ENCODE assay signal across 16 cellular contexts in genomic region chr2:53820711-53821110, GRCh38. TPM values are rescaled to one million over a fixed set of nuclear protein-coding genes. Genes with fewer than 3 reads are reported as not detected.
DNase-seq lines count a peak whose midpoint lies in the region; ATAC-seq, FAIRE-seq and TF ChIP-seq lines count a peak whose summit lies in the region.
"Had no signal": no experiment of that assay in that cellular context is flagged by ENCODE, and none has a peak within 500 bp of the region (broad histone marks: within the 10 kb centered on the region; RNA-seq: fewer than 3 reads in every experiment).

No MANE protein-coding gene starts in this region.

- TF ChIP-seq RAD21 in HepG2 (CRISPR knock-in tag; IDR thresholded peaks at IDR 0.05) = no peak

- no peak overlapping the region for H3K4me3 ChIP-seq in HepG2 (replicated peaks in 1 of 3; ENCODE audit: insufficient read depth in 1 of 3, low read depth in 2 of 3, low read length in 3 of 3)
- no peak overlapping the region for H3K4me3 ChIP-seq in right lobe of liver
- H3K4me3 ChIP-seq: BLaER1 treated with 17β-estradiol and CSF1 and Interleukin-3, amounts not matched to agents 10 nM and 100 nM; GM23248 had no signal

- H3K4me1 ChIP-seq in HepG2 (ENCODE audit: insufficient read depth, low read length) (peaks cover 30% of the 10 kb centered on the region), right lobe of liver (peaks cover 0 to 23% (median 6%) of the 10 kb centered on the region in 4 donors)

- BruUV-seq in HepG2 (replicated peaks; lab: Mats Ljungman, UMichigan) = no TSS peak

- H2AFZ ChIP-seq in HepG2 (ENCODE audit: low read length) = no peak overlapping the region
- H2AFZ ChIP-seq: GM23248 had no signal

- no peaks in the 10 kb centered on the region for H3K27me3 ChIP-seq in HepG2 (ENCODE audit: control insufficient read depth in 1 of 2, insufficient read depth in 2 of 2, low read length in 2 of 2)
- H3K27me3 ChIP-seq in right lobe of liver = no peaks in the 10 kb centered on the region
- H3K27me3 ChIP-seq in CD4-positive, alpha-beta T cell (ENCODE audit: control insufficient read depth, insufficient read depth, low read length) = no peaks in the 10 kb centered on the region
- H3K27me3 ChIP-seq: BLaER1 treated with 17β-estradiol and CSF1 and Interleukin-3, amounts not matched to agents 10 nM and 100 nM had no signal

- no peaks in the 10 kb centered on the region for H3K9me3 ChIP-seq in HepG2 (ENCODE audit: low read length)
- H3K9me3 ChIP-seq in right lobe of liver = no peaks in the 10 kb centered on the region
- H3K9me3 ChIP-seq in CD4-positive, alpha-beta T cell (ENCODE audit: control insufficient read depth, low read length) = no peaks in the 10 kb centered on the region
- H3K9me3 ChIP-seq: BLaER1 treated with 17β-estradiol and CSF1 and Interleukin-3, amounts not matched to agents 10 nM and 100 nM had no signal

- no peak for DNase-seq in HepG2 (ENCODE audit: low spot score)
- DNase-seq in right lobe of liver = no peak
- DNase-seq in astrocyte of the hippocampus (ENCODE audit: low read depth, low spot score) = peak; percentile 61
- peak; percentile 4 for DNase-seq in glomerular visceral epithelial cell (ENCODE audit: extremely low spot score)
- no peak for DNase-seq in dedifferentiated amniotic fluid mesenchymal stem cell (ENCODE audit: extremely low spot score)
- no peak for DNase-seq in CD4-positive, alpha-beta T cell
- DNase-seq: ACHN; Calu3; CD4-positive, CD25-positive, alpha-beta regulatory T cell; DMS 273 treated with DMSO at 0.1 percent for 48 hours; GM23248 had no signal

- no peaks in the 10 kb centered on the region for H3K79me2 ChIP-seq in HepG2 (ENCODE audit: insufficient read depth, low read length)

- no peak overlapping the region for H3K9ac ChIP-seq in HepG2 (ENCODE audit: insufficient read depth, low read depth, low read length)
- H3K9ac ChIP-seq: BLaER1 treated with 17β-estradiol and CSF1 and Interleukin-3, amounts not matched to agents 10 nM and 100 nM; GM23248 had no signal

- H3K27ac ChIP-seq in HepG2 (ENCODE audit: extremely low read length, insufficient read depth, low read length) = no peak overlapping the region
- H3K27ac ChIP-seq in right lobe of liver = no peak overlapping the region
- H3K27ac ChIP-seq in CD4-positive, alpha-beta T cell (ENCODE audit: low read depth, low read length) = no peak overlapping the region
- H3K27ac ChIP-seq: BLaER1 treated with 17β-estradiol and CSF1 and Interleukin-3, amounts not matched to agents 10 nM and 100 nM; GM23248 had no signal

- CTCF ChIA-PET in HepG2 (lab: Yijun Ruan, JAX; ENCODE audit: low intra/inter-chr PET ratio, low total read pairs) = no interaction called here
- CTCF ChIA-PET in CD4-positive, alpha-beta T cell (lab: Charles Lee) = no interaction called here

- H3K4me1 Mint-ChIP-seq in CD4-positive, alpha-beta T cell (ENCODE audit: low read depth) = no peaks in the 10 kb centered on the region

- POLR2A ChIA-PET in HepG2 (lab: Yijun Ruan, JAX) = no interaction called here
- POLR2A ChIA-PET in CD4-positive, alpha-beta T cell (lab: Charles Lee) = no interaction called here

- ATAC-seq in HepG2 (peak; percentile 16; the same call in 2 of the 3 replicates), right lobe of liver (no peak), GM18870 (IDR thresholded peaks at IDR 0.05; ENCODE audit: unreplicated experiment) (no peak)
- no peak for ATAC-seq in CD4-positive, alpha-beta T cell (ENCODE audit: poor library complexity)
- ATAC-seq: HCT116 had no signal

- H3K27ac Mint-ChIP-seq in CD4-positive, alpha-beta T cell = no peak overlapping the region
- H3K27ac Mint-ChIP-seq: CD4-positive, CD25-positive, alpha-beta regulatory T cell had no signal

- no peak overlapping the region for H3K4me3 Mint-ChIP-seq in CD4-positive, alpha-beta T cell
- H3K4me3 Mint-ChIP-seq: CD4-positive, CD25-positive, alpha-beta regulatory T cell had no signal

- intact Hi-C loops in HepG2 (cut with micrococcal nuclease; ENCODE audit: unreplicated experiment) (no loop called here), right lobe of liver (cut with DNase I) (no loop called here)
- intact Hi-C loops in CD4-positive, alpha-beta T cell (cut with DNase I, micrococcal nuclease) = no loop called here

- H3K27me3 Mint-ChIP-seq in CD4-positive, alpha-beta T cell = no peaks in the 10 kb centered on the region
- H3K27me3 Mint-ChIP-seq: CD4-positive, CD25-positive, alpha-beta regulatory T cell had no signal

- TF ChIP-seq EP300 in HepG2 (IDR thresholded peaks at IDR 0.05; ENCODE audit: low read depth in 2 of 2, low read length in 2 of 2) = no peak
- no peak for TF ChIP-seq EP300 in HepG2 (CRISPR knock-in tag; IDR thresholded peaks at IDR 0.05; ENCODE audit: borderline replicate concordance)

- no peaks in the 10 kb centered on the region for H3K9me3 Mint-ChIP-seq in CD4-positive, alpha-beta T cell
- H3K9me3 Mint-ChIP-seq: CD4-positive, CD25-positive, alpha-beta regulatory T cell had no signal

- FAIRE-seq in HepG2 (lab: Jason Lieb, UNC) = no peak
- FAIRE-seq: H54, HTR-8/SVneo had no signal

- H3K36me3 ChIP-seq in HepG2 (replicated peaks in 1 of 2; ENCODE audit: control insufficient read depth in 1 of 2, insufficient read depth in 2 of 2, low read length in 2 of 2) (peaks cover 10 to 31% of the 10 kb centered on the region in 2 experiments), right lobe of liver (peaks cover 0 to 5% (median 2%) of the 10 kb centered on the region in 4 donors)

- WGBS in HepG2 (ENCODE audit: low lambda C conversion rate) = 97% methylated on average over 4 of the region's 4 CpGs
- 82% methylated on average over 4 of the region's 4 CpGs for WGBS in right lobe of liver (ENCODE audit: insufficient coverage, low coverage, low lambda C conversion rate, missing lambda C conversion rate)

- TF ChIP-seq CTCF in HepG2 (CRISPR knock-in tag; IDR thresholded peaks at IDR 0.05) (no peak), right lobe of liver (IDR thresholded peaks at IDR 0.05) (no peak)
- TF ChIP-seq CTCF in CD4-positive, alpha-beta T cell (IDR thresholded peaks at IDR 0.05) = no peak

- no peak for TF ChIP-seq POLR2A in HepG2 (IDR thresholded peaks at IDR 0.05; ENCODE audit: insufficient read depth in 1 of 2, low read depth in 2 of 2, low read length in 2 of 2)
- TF ChIP-seq POLR2A in right lobe of liver (IDR thresholded peaks at IDR 0.05) = no peak

- in situ Hi-C loops in HepG2 (cut with HindIII; ENCODE audit: extremely low pct_ligation_motif_present, low pct_unique_long_range_greater_than_20kb) = no loop called here

- H3K36me3 Mint-ChIP-seq in CD4-positive, alpha-beta T cell (ENCODE audit: low read depth) = peaks cover 42% of the 10 kb centered on the region

- no peaks in the 10 kb centered on the region for H4K20me1 ChIP-seq in HepG2 (ENCODE audit: insufficient read depth, low read length)
- H4K20me1 ChIP-seq: BLaER1 treated with 17β-estradiol and CSF1 and Interleukin-3, amounts not matched to agents 10 nM and 100 nM had no signal

- no peak overlapping the region for H3K4me2 ChIP-seq in HepG2 (ENCODE audit: low read depth, low read length)
- H3K4me2 ChIP-seq: BLaER1 treated with 17β-estradiol and CSF1 and Interleukin-3, amounts not matched to agents 10 nM and 100 nM had no signal

RNA-seq across cellular contexts. Expression of gene ERLEC1, which starts 33.9 kb away (rescaled TPM):
- total RNA-seq in HepG2 (2016; rRNA removed; fragmentation: Illumina TruSeq; extraction: Trizol) (66.7 and 88.4 TPM in 2 replicates), right lobe of liver (10 to 100 TPM; 18.0 to 40.0 (median 22.1) TPM)
- 41.6 and 47.7 TPM in 2 replicates for total RNA-seq in HepG2 (2016; cell fraction: cytosol; rRNA removed; fragmentation: Illumina TruSeq; extraction: Trizol; ENCODE audit: low read depth)
- total RNA-seq in HepG2 (2016; cell fraction: insoluble cytoplasmic fraction; rRNA removed; fragmentation: Illumina TruSeq; extraction: Trizol) = 65.1 and 91.1 TPM in 2 replicates
- 112 and 119 TPM in 2 replicates for total RNA-seq in HepG2 (2016; cell fraction: membrane; rRNA removed; fragmentation: Illumina TruSeq; extraction: Trizol)
- total RNA-seq in HepG2 (2016; cell fraction: nucleus; rRNA removed; fragmentation: Illumina TruSeq; extraction: Trizol) = 68.6 and 77.0 TPM in 2 replicates
- 58.1 and 87.3 TPM in 2 replicates for polyA plus RNA-seq in HepG2 (2011; rRNA removed)
- 57.8 and 60.2 TPM in 2 replicates for polyA plus RNA-seq in HepG2 (2011; cell fraction: cytosol; rRNA removed)
- 28.1 and 29.3 TPM in 2 replicates for polyA plus RNA-seq in HepG2 (2011; cell fraction: nucleus; rRNA removed)
- polyA plus RNA-seq in HepG2 (2012) = 66.0 and 89.9 TPM in 2 replicates
- 50.1 and 55.2 TPM in 2 replicates for polyA plus RNA-seq in HepG2 (2016; cell fraction: cytosol; fragmentation: Illumina TruSeq; extraction: Trizol; ENCODE audit: low read depth)
- polyA plus RNA-seq in HepG2 (2016; cell fraction: insoluble cytoplasmic fraction; fragmentation: Illumina TruSeq; extraction: Trizol; ENCODE audit: low read depth) = 64.2 and 67.3 TPM in 2 replicates
- 86.7 and 93.1 TPM in 2 replicates for polyA plus RNA-seq in HepG2 (2016; cell fraction: membrane; fragmentation: Illumina TruSeq; extraction: Trizol; ENCODE audit: low read depth)
- 97.5 and 99.1 TPM in 2 replicates for polyA plus RNA-seq in HepG2 (2016; cell fraction: nucleus; fragmentation: Illumina TruSeq; extraction: Trizol; ENCODE audit: insufficient read depth, low read depth)
- 8.7 and 20.3 TPM in 2 replicates for polyA minus RNA-seq in HepG2 (2011; rRNA and poly(A)+ RNA removed; ENCODE audit: low replicate concordance)
- polyA minus RNA-seq in HepG2 (2011; cell fraction: cytosol; rRNA and poly(A)+ RNA removed) = 55.7 and 61.4 TPM in 2 replicates
- 43.9 and 44.5 TPM in 2 replicates for polyA minus RNA-seq in HepG2 (2011; cell fraction: nucleus; rRNA and poly(A)+ RNA removed)
- 10 to 100 TPM; 14.5 to 14.7 TPM for total RNA-seq in CD4-positive, alpha-beta T cell

RNA-seq across cellular contexts. Expression of gene ASB3, which starts 34.0 kb away (rescaled TPM):
- total RNA-seq in HepG2 (2016; rRNA removed; fragmentation: Illumina TruSeq; extraction: Trizol) = 40.1 and 48.2 TPM in 2 replicates
- 18.6 and 20.9 TPM in 2 replicates for total RNA-seq in HepG2 (2016; cell fraction: cytosol; rRNA removed; fragmentation: Illumina TruSeq; extraction: Trizol; ENCODE audit: low read depth)
- total RNA-seq in HepG2 (2016; cell fraction: insoluble cytoplasmic fraction; rRNA removed; fragmentation: Illumina TruSeq; extraction: Trizol) = 39.7 and 47.9 TPM in 2 replicates
- total RNA-seq in HepG2 (2016; cell fraction: membrane; rRNA removed; fragmentation: Illumina TruSeq; extraction: Trizol) = 16.2 and 19.4 TPM in 2 replicates
- 50.6 and 51.0 TPM in 2 replicates for total RNA-seq in HepG2 (2016; cell fraction: nucleus; rRNA removed; fragmentation: Illumina TruSeq; extraction: Trizol)
- 29.8 and 41.8 TPM in 2 replicates for polyA plus RNA-seq in HepG2 (2011; rRNA removed)
- polyA plus RNA-seq in HepG2 (2011; cell fraction: cytosol; rRNA removed) = 18.7 and 24.1 TPM in 2 replicates
- 39.0 and 45.7 TPM in 2 replicates for polyA plus RNA-seq in HepG2 (2011; cell fraction: nucleus; rRNA removed)
- polyA plus RNA-seq in HepG2 (2012) = 17.3 and 25.5 TPM in 2 replicates
- polyA plus RNA-seq in HepG2 (2016; cell fraction: cytosol; fragmentation: Illumina TruSeq; extraction: Trizol; ENCODE audit: low read depth) = 2.6 and 3.1 TPM in 2 replicates
- 30.8 and 33.3 TPM in 2 replicates for polyA plus RNA-seq in HepG2 (2016; cell fraction: insoluble cytoplasmic fraction; fragmentation: Illumina TruSeq; extraction: Trizol; ENCODE audit: low read depth)
- polyA plus RNA-seq in HepG2 (2016; cell fraction: membrane; fragmentation: Illumina TruSeq; extraction: Trizol; ENCODE audit: low read depth) = 4.5 and 6.2 TPM in 2 replicates
- 31.5 and 34.2 TPM in 2 replicates for polyA plus RNA-seq in HepG2 (2016; cell fraction: nucleus; fragmentation: Illumina TruSeq; extraction: Trizol; ENCODE audit: insufficient read depth, low read depth)
- 29.9 and 45.1 TPM in 2 replicates for polyA minus RNA-seq in HepG2 (2011; rRNA and poly(A)+ RNA removed; ENCODE audit: low replicate concordance)
- 24.9 and 29.2 TPM in 2 replicates for polyA minus RNA-seq in HepG2 (2011; cell fraction: cytosol; rRNA and poly(A)+ RNA removed)
- 147 and 189 TPM in 2 replicates for polyA minus RNA-seq in HepG2 (2011; cell fraction: nucleus; rRNA and poly(A)+ RNA removed)
- total RNA-seq in right lobe of liver = 1 to 10 TPM; 3.6 to 8.4 (median 5.3) TPM
- 10 to 100 TPM; 31.0 to 34.3 TPM for total RNA-seq in CD4-positive, alpha-beta T cell

RNA-seq across cellular contexts. Expression of gene GPR75, which starts 39.1 kb away (rescaled TPM):
- total RNA-seq in HepG2 (2016; rRNA removed; fragmentation: Illumina TruSeq; extraction: Trizol) (2.4 and 3.3 TPM in 2 replicates), right lobe of liver (1 to 10 TPM; 1.1 to 3.3 (median 1.4) TPM)
- 0.26 and 0.30 TPM in 2 replicates for total RNA-seq in HepG2 (2016; cell fraction: cytosol; rRNA removed; fragmentation: Illumina TruSeq; extraction: Trizol; ENCODE audit: low read depth)
- total RNA-seq in HepG2 (2016; cell fraction: insoluble cytoplasmic fraction; rRNA removed; fragmentation: Illumina TruSeq; extraction: Trizol) = 2.3 and 3.9 TPM in 2 replicates
- 0.90 TPM in 2 replicates for total RNA-seq in HepG2 (2016; cell fraction: membrane; rRNA removed; fragmentation: Illumina TruSeq; extraction: Trizol)
- total RNA-seq in HepG2 (2016; cell fraction: nucleus; rRNA removed; fragmentation: Illumina TruSeq; extraction: Trizol) = 7.8 and 8.3 TPM in 2 replicates
- 3.9 and 4.1 TPM in 2 replicates for polyA plus RNA-seq in HepG2 (2011; rRNA removed)
- 1.8 and 1.9 TPM in 2 replicates for polyA plus RNA-seq in HepG2 (2011; cell fraction: cytosol; rRNA removed)
- 9.3 and 9.9 TPM in 2 replicates for polyA plus RNA-seq in HepG2 (2011; cell fraction: nucleus; rRNA removed)
- polyA plus RNA-seq in HepG2 (2012) = 1.5 and 2.0 TPM in 2 replicates
- 0.18 and 0.23 TPM in 2 replicates for polyA plus RNA-seq in HepG2 (2016; cell fraction: cytosol; fragmentation: Illumina TruSeq; extraction: Trizol; ENCODE audit: low read depth)
- polyA plus RNA-seq in HepG2 (2016; cell fraction: insoluble cytoplasmic fraction; fragmentation: Illumina TruSeq; extraction: Trizol; ENCODE audit: low read depth) = 1.1 and 1.3 TPM in 2 replicates
- polyA plus RNA-seq in HepG2 (2016; cell fraction: membrane; fragmentation: Illumina TruSeq; extraction: Trizol; ENCODE audit: low read depth) = 0.39 and 0.63 TPM in 2 replicates
- 10.6 and 15.2 TPM in 2 replicates for polyA plus RNA-seq in HepG2 (2016; cell fraction: nucleus; fragmentation: Illumina TruSeq; extraction: Trizol; ENCODE audit: insufficient read depth, low read depth)
- polyA minus RNA-seq in HepG2 (2011; rRNA and poly(A)+ RNA removed; ENCODE audit: low replicate concordance) = 13.0 and 16.6 TPM in 2 replicates
- 0.69 and 1.2 TPM in 2 replicates for polyA minus RNA-seq in HepG2 (2011; cell fraction: cytosol; rRNA and poly(A)+ RNA removed)
- polyA minus RNA-seq in HepG2 (2011; cell fraction: nucleus; rRNA and poly(A)+ RNA removed) = 19.1 and 22.1 TPM in 2 replicates
- total RNA-seq in CD4-positive, alpha-beta T cell = 1 to 10 TPM; 1.6 to 2.0 TPM
- polyA plus RNA-seq: CD4-positive, CD25-positive, alpha-beta regulatory T cell had no signal

RNA-seq across cellular contexts. Expression of gene CHAC2, which starts 53.1 kb away (rescaled TPM):
- total RNA-seq in HepG2 (2016; rRNA removed; fragmentation: Illumina TruSeq; extraction: Trizol) = 10.7 and 15.5 TPM in 2 replicates
- 2.9 and 3.9 TPM in 2 replicates for total RNA-seq in HepG2 (2016; cell fraction: cytosol; rRNA removed; fragmentation: Illumina TruSeq; extraction: Trizol; ENCODE audit: low read depth)
- total RNA-seq in HepG2 (2016; cell fraction: insoluble cytoplasmic fraction; rRNA removed; fragmentation: Illumina TruSeq; extraction: Trizol) = 11.3 and 16.1 TPM in 2 replicates
- 5.9 and 6.0 TPM in 2 replicates for total RNA-seq in HepG2 (2016; cell fraction: membrane; rRNA removed; fragmentation: Illumina TruSeq; extraction: Trizol)
- 3.0 and 4.8 TPM in 2 replicates for total RNA-seq in HepG2 (2016; cell fraction: nucleus; rRNA removed; fragmentation: Illumina TruSeq; extraction: Trizol)
- polyA plus RNA-seq in HepG2 (2011; rRNA removed) = 1.1 and 1.7 TPM in 2 replicates
- 0.86 and 1.00 TPM in 2 replicates for polyA plus RNA-seq in HepG2 (2011; cell fraction: cytosol; rRNA removed)
- polyA plus RNA-seq in HepG2 (2011; cell fraction: nucleus; rRNA removed) = 0.16 and 0.29 TPM in 2 replicates
- 2.6 and 3.1 TPM in 2 replicates for polyA plus RNA-seq in HepG2 (2012)
- polyA plus RNA-seq in HepG2 (2016; cell fraction: cytosol; fragmentation: Illumina TruSeq; extraction: Trizol; ENCODE audit: low read depth) = 2.3 and 2.8 TPM in 2 replicates
- 18.6 and 20.3 TPM in 2 replicates for polyA plus RNA-seq in HepG2 (2016; cell fraction: insoluble cytoplasmic fraction; fragmentation: Illumina TruSeq; extraction: Trizol; ENCODE audit: low read depth)
- polyA plus RNA-seq in HepG2 (2016; cell fraction: membrane; fragmentation: Illumina TruSeq; extraction: Trizol; ENCODE audit: low read depth) = 5.1 and 5.8 TPM in 2 replicates
- polyA plus RNA-seq in HepG2 (2016; cell fraction: nucleus; fragmentation: Illumina TruSeq; extraction: Trizol; ENCODE audit: insufficient read depth, low read depth) = 8.8 and 10.1 TPM in 2 replicates
- 0.32 and 7.6 TPM in 2 replicates for polyA minus RNA-seq in HepG2 (2011; rRNA and poly(A)+ RNA removed; ENCODE audit: low replicate concordance)
- polyA minus RNA-seq in HepG2 (2011; cell fraction: cytosol; rRNA and poly(A)+ RNA removed) = 1.1 and 1.8 TPM in 2 replicates
- 0.39 TPM in 1 of 2 replicates, not detected in the other for polyA minus RNA-seq in HepG2 (2011; cell fraction: nucleus; rRNA and poly(A)+ RNA removed)
- 1 to 10 TPM; 1.2 to 4.3 (median 2.5) TPM for total RNA-seq in right lobe of liver
- under 1 TPM; 0.47 to 0.85 TPM for total RNA-seq in CD4-positive, alpha-beta T cell

Comparison
In these comparisons a context has a peak if more than half of its experiments do, and no peak if none do; other contexts are left out.
1. DNase-seq: peak in astrocyte of the hippocampus (single experiment) and glomerular visceral epithelial cell (single experiment); none in HepG2 (single experiment), right lobe of liver (0 of 3), dedifferentiated amniotic fluid mesenchymal stem cell (single experiment) and CD4-positive, alpha-beta T cell (0 of 10).